In the genomic region with DNA sequence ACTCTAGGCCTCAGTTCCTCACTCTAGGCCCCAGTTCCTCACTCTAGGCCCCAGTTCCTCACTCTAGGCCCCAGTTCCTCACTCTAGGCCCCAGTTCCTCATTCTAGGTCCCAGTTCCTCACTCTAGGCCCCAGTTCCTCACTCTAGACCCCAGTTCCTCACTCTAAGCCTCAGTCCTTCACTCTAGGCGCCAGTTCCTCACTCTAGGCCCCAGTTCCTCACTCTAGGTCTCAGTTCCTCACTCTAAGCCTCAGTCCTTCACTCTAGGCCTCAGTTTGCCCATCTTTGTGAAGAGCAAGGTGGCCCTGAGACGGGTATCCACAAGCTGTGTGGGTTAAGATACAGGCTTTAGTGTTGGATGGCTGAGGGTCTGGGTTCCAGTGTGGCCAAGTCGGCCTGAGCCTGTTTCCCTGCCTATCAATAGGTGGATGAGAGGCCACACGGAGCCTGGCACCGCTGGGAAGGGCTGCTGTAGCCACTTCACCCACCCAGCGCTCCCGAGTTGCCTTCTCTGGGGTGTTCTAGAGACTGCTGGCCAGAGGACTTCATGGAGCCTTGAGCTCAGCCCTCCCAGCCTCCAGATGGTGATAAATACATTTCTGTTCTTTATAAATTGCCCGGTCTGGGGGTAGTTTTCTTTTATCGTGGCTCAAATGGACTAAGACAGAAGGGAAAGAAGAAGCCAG, we compare ENCODE assay signal across 20 cellular contexts.
A peak's percentile ranks its signal among the peaks of the same experiment; 100 is the strongest.
DNase-seq lines count a peak whose midpoint lies in the region; ATAC-seq, FAIRE-seq and TF ChIP-seq lines count a peak whose summit lies in the region.
"Had no signal": no experiment of that assay in that cellular context is flagged by ENCODE, and none has a peak within 500 bp of the region (broad histone marks: within the 10 kb centered on the region; RNA-seq: fewer than 3 reads in every experiment).

No MANE protein-coding gene starts in this region.

- H3K4me1 ChIP-seq in Loucy (ENCODE audit: insufficient read depth, low read length, poor library complexity, severe bottlenecking) (peaks cover 43% of the 10 kb centered on the region), neural progenitor cell (no peaks in the 10 kb centered on the region)

- no peak overlapping the region for H3K27ac ChIP-seq in neural progenitor cell

- no peaks in the 10 kb centered on the region for H3K9me3 Mint-ChIP-seq in activated naive CD4-positive, alpha-beta T cell treated with anti-CD3 and anti-CD28 coated beads, Interleukin-2, amount 50 U/mL, for 24 hours
- no peaks in the 10 kb centered on the region for H3K9me3 Mint-ChIP-seq in memory B cell
- H3K9me3 Mint-ChIP-seq in stimulated activated naive B cell treated with anti-CD40 and anti-IgM and Interleukin-4, amounts not matched to agents 10 μg/mL and 1 μg/mL and 100 μg/mL, for 72 hours, result no peaks in the 10 kb centered on the region
- peaks cover 2% of the 10 kb centered on the region for H3K9me3 Mint-ChIP-seq in neural progenitor cell
- H3K9me3 Mint-ChIP-seq: stimulated activated effector memory CD8-positive, alpha-beta T cell treated with anti-CD3 and anti-CD28 coated beads, Interleukin-12 subunit alpha, Interleukin-12 subunit beta, amount 100 ng/mL, for 72 hours had no signal

- H3K9me3 ChIP-seq in Loucy (ENCODE audit: insufficient read depth, low read depth, low read length) (no peaks in the 10 kb centered on the region), neural progenitor cell (ENCODE audit: low read depth) (no peaks in the 10 kb centered on the region)
- H3K9me3 ChIP-seq: colonic mucosa had no signal

- H3K4me3 ChIP-seq in Loucy (ENCODE audit: low read length, poor library complexity, severe bottlenecking) (no peak overlapping the region), neural progenitor cell (no peak overlapping the region)
- H3K4me3 ChIP-seq: colonic mucosa, left lung had no signal

- no peaks in the 10 kb centered on the region for H3K27me3 Mint-ChIP-seq in activated naive CD4-positive, alpha-beta T cell treated with anti-CD3 and anti-CD28 coated beads, Interleukin-2, amount 50 U/mL, for 24 hours
- H3K27me3 Mint-ChIP-seq in memory B cell (no peaks in the 10 kb centered on the region), neural progenitor cell (ENCODE audit: insufficient read depth, low read depth) (peaks cover 2% of the 10 kb centered on the region)
- no peaks in the 10 kb centered on the region for H3K27me3 Mint-ChIP-seq in stimulated activated naive B cell treated with anti-CD40 and anti-IgM and Interleukin-4, amounts not matched to agents 10 μg/mL and 1 μg/mL and 100 μg/mL, for 72 hours

- no peak for FAIRE-seq in GM12891 (lab: Jason Lieb, UNC)
- FAIRE-seq: TTC549 had no signal

- no peaks in the 10 kb centered on the region for H3K27me3 ChIP-seq in Loucy (ENCODE audit: insufficient read depth, low read length, poor library complexity, severe bottlenecking)
- H3K27me3 ChIP-seq in neural progenitor cell, result no peaks in the 10 kb centered on the region
- H3K27me3 ChIP-seq: colonic mucosa, left lung had no signal

- peak overlapping the region; percentile 55 for H3K27ac Mint-ChIP-seq in activated naive CD4-positive, alpha-beta T cell treated with anti-CD3 and anti-CD28 coated beads, Interleukin-2, amount 50 U/mL, for 24 hours
- H3K27ac Mint-ChIP-seq in memory B cell, result peak overlapping the region; percentile 80
- H3K27ac Mint-ChIP-seq in stimulated activated naive B cell treated with anti-CD40 and anti-IgM and Interleukin-4, amounts not matched to agents 10 μg/mL and 1 μg/mL and 100 μg/mL, for 72 hours, result peak overlapping the region; percentile 25
- H3K27ac Mint-ChIP-seq in neural progenitor cell, result no peak overlapping the region
- H3K27ac Mint-ChIP-seq: stimulated activated effector memory CD8-positive, alpha-beta T cell treated with anti-CD3 and anti-CD28 coated beads, Interleukin-12 subunit alpha, Interleukin-12 subunit beta, amount 100 ng/mL, for 72 hours had no signal

- 0 out of 2 replicates have a peak, but pooled peaks cover 5% of the 10 kb centered on the region for H3F3A ChIP-seq in Loucy (ENCODE audit: low read depth)
- no peaks in the 10 kb centered on the region for H3F3A ChIP-seq in neural progenitor cell (ENCODE audit: low read depth)

- H3K36me3 ChIP-seq in Loucy (ENCODE audit: insufficient read depth, low read length) (no peaks in the 10 kb centered on the region), neural progenitor cell (no peaks in the 10 kb centered on the region)
- H3K36me3 ChIP-seq: colonic mucosa, left lung had no signal

- TF ChIP-seq POLR2A in GM12891 (IDR thresholded peaks at IDR 0.05; ENCODE audit: low read depth, low read length), result no peak

- no peaks in the 10 kb centered on the region for H3K36me3 Mint-ChIP-seq in activated naive CD4-positive, alpha-beta T cell treated with anti-CD3 and anti-CD28 coated beads, Interleukin-2, amount 50 U/mL, for 24 hours
- H3K36me3 Mint-ChIP-seq in memory B cell (no peaks in the 10 kb centered on the region), neural progenitor cell (no peaks in the 10 kb centered on the region)
- peaks cover 0 to 2% of the 10 kb centered on the region in 2 donors for H3K36me3 Mint-ChIP-seq in stimulated activated naive B cell treated with anti-CD40 and anti-IgM and Interleukin-4, amounts not matched to agents 10 μg/mL and 1 μg/mL and 100 μg/mL, for 72 hours
- H3K36me3 Mint-ChIP-seq: stimulated activated effector memory CD8-positive, alpha-beta T cell treated with anti-CD3 and anti-CD28 coated beads, Interleukin-12 subunit alpha, Interleukin-12 subunit beta, amount 100 ng/mL, for 72 hours had no signal

- TF ChIP-seq CTCF in Loucy (conservative IDR thresholded peaks at IDR 0.05; ENCODE audit: low read length) (no peak), neural progenitor cell (IDR thresholded peaks at IDR 0.05) (no peak)

- no peak for DNase-seq in activated naive CD4-positive, alpha-beta T cell (lab: John Stamatoyannopoulos, UW)
- DNase-seq in memory B cell (ENCODE audit: low spot score in 2 of 2), result no peak
- DNase-seq in stimulated activated naive B cell treated with anti-CD40 and anti-IgM and Interleukin-4, amounts not matched to agents 10 μg/mL and 1 μg/mL and 100 μg/mL, for 72 hours, result no peak
- no peak for DNase-seq in Kasumi-1 (lab: John Stamatoyannopoulos, UW)
- DNase-seq in neural progenitor cell (ENCODE audit: low spot score), result no peak
- no peak for DNase-seq in GM12891 (ENCODE audit: insufficient read length, low spot score)
- DNase-seq: ACHN; aorta; colonic mucosa; EL; NCI-H187 treated with DMSO at 0.1 percent for 48 hours; NK-92 treated with Interleukin-12 subunit alpha and Interleukin-12 subunit beta, amount 100 ng/mL, for 24 hours; RPMI8226; stimulated activated CD4-positive, alpha-beta T cell treated with anti-CD3 and anti-CD28 coated beads, Interleukin-12 subunit alpha, Interleukin-12 subunit beta, amount 100 ng/mL, for 4 hours; SW 1271 had no signal

- no peak overlapping the region for H3K4me2 ChIP-seq in Loucy (ENCODE audit: low read depth, low read length, poor library complexity, severe bottlenecking)
- H3K4me2 ChIP-seq in neural progenitor cell, result no peak overlapping the region

- H2AFZ ChIP-seq in Loucy (ENCODE audit: low read length) (no peak overlapping the region), neural progenitor cell (replicated peaks) (no peak overlapping the region)

- no peaks in the 10 kb centered on the region for H3K9me2 ChIP-seq in Loucy (replicated peaks; ENCODE audit: low read depth, low read length)

- H3K4me3 Mint-ChIP-seq in activated naive CD4-positive, alpha-beta T cell treated with anti-CD3 and anti-CD28 coated beads, Interleukin-2, amount 50 U/mL, for 24 hours, result no peak overlapping the region
- H3K4me3 Mint-ChIP-seq in memory B cell (no peak overlapping the region), neural progenitor cell (no peak overlapping the region)
- H3K4me3 Mint-ChIP-seq in stimulated activated naive B cell treated with anti-CD40 and anti-IgM and Interleukin-4, amounts not matched to agents 10 μg/mL and 1 μg/mL and 100 μg/mL, for 72 hours, result no peak overlapping the region
- H3K4me3 Mint-ChIP-seq: stimulated activated effector memory CD8-positive, alpha-beta T cell treated with anti-CD3 and anti-CD28 coated beads, Interleukin-12 subunit alpha, Interleukin-12 subunit beta, amount 100 ng/mL, for 72 hours had no signal

- H3K9ac ChIP-seq in Loucy (ENCODE audit: low read depth, low read length, poor library complexity, severe bottlenecking) (peak overlapping the region; percentile 84), neural progenitor cell (no peak overlapping the region)

- no peak for ATAC-seq in memory B cell (ENCODE audit: low read depth)
- ATAC-seq in stimulated activated naive B cell treated with anti-CD40 and anti-IgM and Interleukin-4, amounts not matched to agents 10 μg/mL and 1 μg/mL and 100 μg/mL, for 72 hours (replicated peaks), result no peak
- ATAC-seq: stimulated activated effector memory CD8-positive, alpha-beta T cell treated with anti-CD3 and anti-CD28 coated beads, Interleukin-12 subunit alpha, Interleukin-12 subunit beta, amount 100 ng/mL, for 72 hours had no signal

- H4K20me1 ChIP-seq in Loucy (ENCODE audit: insufficient read depth, low read length, poor library complexity, severe bottlenecking) (no peaks in the 10 kb centered on the region), neural progenitor cell (ENCODE audit: low read depth) (no peaks in the 10 kb centered on the region)

- peaks cover 4% of the 10 kb centered on the region for H3K4me1 Mint-ChIP-seq in activated naive CD4-positive, alpha-beta T cell treated with anti-CD3 and anti-CD28 coated beads, Interleukin-2, amount 50 U/mL, for 24 hours
- H3K4me1 Mint-ChIP-seq in memory B cell, result peaks cover 8% of the 10 kb centered on the region
- H3K4me1 Mint-ChIP-seq in stimulated activated naive B cell treated with anti-CD40 and anti-IgM and Interleukin-4, amounts not matched to agents 10 μg/mL and 1 μg/mL and 100 μg/mL, for 72 hours, result peaks cover 13 to 23% of the 10 kb centered on the region in 2 donors
- H3K4me1 Mint-ChIP-seq in neural progenitor cell, result no peaks in the 10 kb centered on the region
- H3K4me1 Mint-ChIP-seq: stimulated activated effector memory CD8-positive, alpha-beta T cell treated with anti-CD3 and anti-CD28 coated beads, Interleukin-12 subunit alpha, Interleukin-12 subunit beta, amount 100 ng/mL, for 72 hours had no signal

- no peaks in the 10 kb centered on the region for H3K79me2 ChIP-seq in Loucy (ENCODE audit: insufficient read depth, low read length)
- no peaks in the 10 kb centered on the region for H3K79me2 ChIP-seq in neural progenitor cell (ENCODE audit: low read depth)

TF ChIP-seq in GM12891, 5 proteins besides CTCF, POLR2A, EP300 and RAD21:
- TF ChIP-seq POU2F2 (IDR thresholded peaks at IDR 0.05; ENCODE audit: low read depth, low read length), result no peak
- TF ChIP-seq POLR2AphosphoS5 (IDR thresholded peaks at IDR 0.05; ENCODE audit: low read depth, low read length), result no peak
- TF ChIP-seq PAX5 (IDR thresholded peaks at IDR 0.05; ENCODE audit: insufficient read depth, low read length, severe bottlenecking), result no peak
- no peak for TF ChIP-seq TAF1 (IDR thresholded peaks at IDR 0.05; ENCODE audit: low read depth, low read length)
- TF ChIP-seq SPI1 (IDR thresholded peaks at IDR 0.05; ENCODE audit: low read depth, low read length), result no peak
TF ChIP-seq in GM12891: peak in this region for 0.
